Comparison of ENCODE assay signal across 8 cellular contexts in genomic region chr3:128075516-128076464, GRCh38. TPM values are rescaled to one million over a fixed set of nuclear protein-coding genes. Genes with fewer than 3 reads are reported as not detected.
DNase-seq lines count a peak whose midpoint lies in the region; ATAC-seq, FAIRE-seq and TF ChIP-seq lines count a peak whose summit lies in the region.

No MANE protein-coding gene starts in this region.

- intact Hi-C loops in PC-3 (cut with micrococcal nuclease), result loop anchor here (10.0 kb wide), 1 partner anchor 59 kb away; no protein-coding TSS in a partner anchor

- H3K9me3 ChIP-seq in PC-3 (ENCODE audit: low read length) (no peaks in the 10 kb centered on the region), neural cell (ENCODE audit: low read length) (no peaks in the 10 kb centered on the region)

- peaks cover 24% of the 10 kb centered on the region for H3K4me1 ChIP-seq in PC-3 (ENCODE audit: insufficient read depth, low read length)

- H3K27me3 ChIP-seq in PC-3 (ENCODE audit: low read length), result no peaks in the 10 kb centered on the region
- peaks cover 11% of the 10 kb centered on the region for H3K27me3 ChIP-seq in neural cell (ENCODE audit: insufficient read depth, low read depth, low read length)

- BruUV-seq in PC-3 (replicated peaks; lab: Mats Ljungman, UMichigan), result no TSS peak

- no peak for TF ChIP-seq POLR2A in GM12891 (IDR thresholded peaks at IDR 0.05; ENCODE audit: low read depth, low read length)

- H3K4me2 ChIP-seq in PC-3 (ENCODE audit: low read length), result no peak overlapping the region
- H3K4me2 ChIP-seq in neural cell (ENCODE audit: low read length), result no peak overlapping the region

- TF ChIP-seq RAD21 in neural cell (conservative IDR thresholded peaks at IDR 0.05), result peak; percentile 73

- H3K4me3 ChIP-seq in PC-3 (ENCODE audit: low read length), result no peak overlapping the region
- peak overlapping the region; percentile 47 for H3K4me3 ChIP-seq in fibroblast of villous mesenchyme (ENCODE audit: low read depth, low read length)
- H3K4me3 ChIP-seq in neural cell (ENCODE audit: low read length), result peak overlapping the region; percentile 45

- DNase-seq in GM12891 (ENCODE audit: insufficient read length, low spot score) (peak; percentile 76), PC-3 (no peak), activated gamma-delta T cell treated with Interleukin-2 at 50 U/mL for 16 hours (peak; percentile 85), fibroblast of villous mesenchyme (ENCODE audit: low read depth) (peak; percentile 88), NCI-H82 (lab: John Stamatoyannopoulos, UW) (no peak)
- peak; percentile 91 for DNase-seq in stimulated activated naive CD8-positive, alpha-beta T cell treated with anti-CD3 and anti-CD28 coated beads, Interleukin-15, Interleukin-2, amounts not matched to agents 100 U/mL and 50 U/mL, for 24 hours

- H3K79me2 ChIP-seq in PC-3 (ENCODE audit: low read length), result no peaks in the 10 kb centered on the region
- H3K79me2 ChIP-seq in neural cell (replicated peaks; ENCODE audit: insufficient read depth, low read length), result no peaks in the 10 kb centered on the region

- H3K36me3 ChIP-seq in PC-3 (ENCODE audit: low read depth, low read length), result peaks cover 9% of the 10 kb centered on the region; the same call in 1 of the 2 replicates
- H3K36me3 ChIP-seq in neural cell (ENCODE audit: insufficient read depth, low read length), result no peaks in the 10 kb centered on the region

- H3K27ac ChIP-seq in PC-3 (ENCODE audit: low read length), result no peak overlapping the region
- no peak overlapping the region for H3K27ac ChIP-seq in neural cell (ENCODE audit: low read length)

- no peak for TF ChIP-seq EP300 in neural cell (conservative IDR thresholded peaks at IDR 0.05; ENCODE audit: poor library complexity, severe bottlenecking)

- no peak overlapping the region for H2AFZ ChIP-seq in PC-3 (ENCODE audit: low read length)
- H2AFZ ChIP-seq in neural cell (ENCODE audit: low read depth, low read length), result no peak overlapping the region

- CTCF ChIA-PET in PC-3 (lab: Charles Lee), result no interaction called here

- TF ChIP-seq CTCF in PC-3 (conservative IDR thresholded peaks at IDR 0.05; ENCODE audit: low read depth, low read length) (peak; percentile 14; the same call in 1 of the 2 replicates), fibroblast of villous mesenchyme (IDR thresholded peaks at IDR 0.05; ENCODE audit: insufficient read depth, low read depth, low read length) (peak; percentile 90), neural cell (IDR thresholded peaks at IDR 0.05; ENCODE audit: poor library complexity, severe bottlenecking) (peak; percentile 82)

- ATAC-seq in HG03095 (IDR thresholded peaks at IDR 0.05; ENCODE audit: unreplicated experiment), result peak; percentile 57
- no peak for ATAC-seq in PC-3
- peak; percentile 76 for ATAC-seq in stimulated activated naive CD8-positive, alpha-beta T cell treated with anti-CD3 and anti-CD28 coated beads, Interleukin-15, Interleukin-2, amounts not matched to agents 100 U/mL and 50 U/mL, for 24 hours

- H4K20me1 ChIP-seq in PC-3 (ENCODE audit: low read length) (peaks cover 11% of the 10 kb centered on the region; the same call in 1 of the 2 replicates), neural cell (ENCODE audit: insufficient read depth) (no peaks in the 10 kb centered on the region)

- H3K9me2 ChIP-seq in PC-3 (replicated peaks; ENCODE audit: low read length) (no peaks in the 10 kb centered on the region), neural cell (ENCODE audit: insufficient read depth, low read length) (no peaks in the 10 kb centered on the region)

- POLR2A ChIA-PET in PC-3 (lab: Charles Lee; ENCODE audit: unreplicated experiment), result no interaction called here

- FAIRE-seq in GM12891 (lab: Jason Lieb, UNC), result peak; percentile 97

- peaks cover 8% of the 10 kb centered on the region for H3F3A ChIP-seq in PC-3 (ENCODE audit: low read length, unreplicated experiment)
- no peaks in the 10 kb centered on the region for H3F3A ChIP-seq in neural cell (ENCODE audit: insufficient read depth, low read length, poor library complexity, severe bottlenecking)

- H3K9ac ChIP-seq in PC-3 (ENCODE audit: low read length), result no peak overlapping the region
- no peak overlapping the region for H3K9ac ChIP-seq in neural cell (ENCODE audit: low read length)

TF ChIP-seq in GM12891, 5 proteins besides CTCF, POLR2A, EP300 and RAD21:
- TF ChIP-seq PAX5 (IDR thresholded peaks at IDR 0.05; ENCODE audit: insufficient read depth, low read length, severe bottlenecking), result no peak
- TF ChIP-seq TAF1 (IDR thresholded peaks at IDR 0.05; ENCODE audit: low read depth, low read length), result no peak
- TF ChIP-seq POU2F2 (IDR thresholded peaks at IDR 0.05; ENCODE audit: low read depth, low read length), result peak; percentile 61; the same call in 1 of the 2 replicates
- TF ChIP-seq POLR2AphosphoS5 (IDR thresholded peaks at IDR 0.05; ENCODE audit: low read depth, low read length), result no peak

TF ChIP-seq in neural cell, 6 proteins besides CTCF, POLR2A, EP300 and RAD21:
- TF ChIP-seq SMC3 (conservative IDR thresholded peaks at IDR 0.05; ENCODE audit: poor library complexity) (peak; percentile 69), EZH2 (IDR thresholded peaks at IDR 0.05; ENCODE audit: borderline replicate concordance, insufficient read depth, low read length, poor library complexity, severe bottlenecking) (no peak), REST (IDR thresholded peaks at IDR 0.05; ENCODE audit: borderline replicate concordance) (no peak), TAF1 (IDR thresholded peaks at IDR 0.05; ENCODE audit: low read depth) (no peak), MXI1 (conservative IDR thresholded peaks at IDR 0.05; ENCODE audit: poor library complexity, severe bottlenecking) (peak; percentile 26)
TF ChIP-seq in neural cell: peak in this region for 2.

RNA-seq across cellular contexts. Expression of gene SEC61A1, which starts 23.6 kb away (rescaled TPM):
- 78.0 TPM for polyA plus RNA-seq in GM12891 (2012; ENCODE audit: low read depth, missing spikeins)
- total RNA-seq in PC-3 (2014; rRNA removed), result 182 and 184 TPM in 2 replicates
- 298 and 383 TPM in 2 replicates for total RNA-seq in fibroblast of villous mesenchyme
- 91.6 and 96.5 TPM in 2 replicates for polyA plus RNA-seq in neural cell
- 113 and 114 TPM in 2 replicates for polyA minus RNA-seq in neural cell

RNA-seq across cellular contexts. Expression of gene RUVBL1, which starts 47.8 kb away (rescaled TPM):
- 72.8 TPM for polyA plus RNA-seq in GM12891 (2012; ENCODE audit: low read depth, missing spikeins)
- total RNA-seq in PC-3 (2014; rRNA removed) (94.9 and 114 TPM in 2 replicates), fibroblast of villous mesenchyme (56.4 and 83.8 TPM in 2 replicates)
- polyA plus RNA-seq in neural cell, result 83.3 and 95.2 TPM in 2 replicates
- 54.3 and 61.8 TPM in 2 replicates for polyA minus RNA-seq in neural cell

Comparison
In these comparisons a context has a peak if more than half of its experiments do, and no peak if none do; other contexts are left out.
1. DNase-seq: peak in GM12891 (single experiment), activated gamma-delta T cell treated with Interleukin-2 at 50 U/mL for 16 hours (single experiment), fibroblast of villous mesenchyme (single experiment) and stimulated activated naive CD8-positive, alpha-beta T cell treated with anti-CD3 and anti-CD28 coated beads, Interleukin-15, Interleukin-2, amounts not matched to agents 100 U/mL and 50 U/mL, for 24 hours (single experiment); none in PC-3 (single experiment) and NCI-H82 (single experiment).
2. CTCF ChIP-seq: peak in every context shown above with its lines; median percentile 90 in fibroblast of villous mesenchyme; 82 in neural cell; 14 in PC-3.